1 cellular context compared by ENCODE assay signal in the genomic region with DNA sequence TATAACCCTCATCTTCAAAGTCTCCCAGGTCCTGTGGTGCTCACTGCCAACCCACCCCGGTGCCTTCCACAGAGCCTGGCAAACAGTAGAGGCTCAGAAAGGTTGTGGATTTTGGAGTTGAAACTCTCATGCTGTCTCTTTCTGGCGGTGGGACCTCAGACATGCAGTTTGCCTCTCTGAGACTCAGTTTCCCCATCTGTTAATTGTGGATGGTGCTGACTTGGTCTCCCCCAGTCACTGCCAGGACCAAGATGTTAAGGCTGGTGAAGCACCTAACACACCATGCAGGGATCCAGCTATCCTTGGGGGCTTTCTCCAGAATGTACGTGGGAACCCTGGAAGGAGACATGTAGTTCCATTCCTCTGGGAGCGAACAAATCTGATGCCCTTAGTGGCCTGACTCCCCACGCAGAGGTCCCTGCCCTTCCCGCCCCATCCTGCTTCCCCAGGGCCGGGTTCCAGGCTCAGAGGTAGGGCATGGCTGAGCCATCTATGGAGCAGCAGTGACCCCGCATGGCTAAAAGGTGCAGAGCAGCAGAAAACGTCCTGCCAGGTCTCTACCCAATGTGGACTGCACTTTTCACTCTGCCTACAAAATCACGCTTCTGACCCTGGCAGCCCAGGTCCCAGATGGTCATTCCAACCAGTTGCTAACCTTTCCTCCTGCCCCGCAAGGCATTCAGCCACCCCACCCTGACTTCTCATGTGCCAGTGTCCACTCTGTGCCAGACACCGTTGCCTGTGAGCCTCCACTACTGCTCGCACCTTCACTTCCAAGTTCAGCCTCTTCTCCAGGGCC.
TF ChIP-seq lines count a peak whose summit lies in the region.

No MANE protein-coding gene starts in this region.

TF ChIP-seq in HepG2, 621 proteins besides CTCF, POLR2A, EP300 and RAD21 (continued from another document and continues in another):
- TF ChIP-seq, protein P1, sequence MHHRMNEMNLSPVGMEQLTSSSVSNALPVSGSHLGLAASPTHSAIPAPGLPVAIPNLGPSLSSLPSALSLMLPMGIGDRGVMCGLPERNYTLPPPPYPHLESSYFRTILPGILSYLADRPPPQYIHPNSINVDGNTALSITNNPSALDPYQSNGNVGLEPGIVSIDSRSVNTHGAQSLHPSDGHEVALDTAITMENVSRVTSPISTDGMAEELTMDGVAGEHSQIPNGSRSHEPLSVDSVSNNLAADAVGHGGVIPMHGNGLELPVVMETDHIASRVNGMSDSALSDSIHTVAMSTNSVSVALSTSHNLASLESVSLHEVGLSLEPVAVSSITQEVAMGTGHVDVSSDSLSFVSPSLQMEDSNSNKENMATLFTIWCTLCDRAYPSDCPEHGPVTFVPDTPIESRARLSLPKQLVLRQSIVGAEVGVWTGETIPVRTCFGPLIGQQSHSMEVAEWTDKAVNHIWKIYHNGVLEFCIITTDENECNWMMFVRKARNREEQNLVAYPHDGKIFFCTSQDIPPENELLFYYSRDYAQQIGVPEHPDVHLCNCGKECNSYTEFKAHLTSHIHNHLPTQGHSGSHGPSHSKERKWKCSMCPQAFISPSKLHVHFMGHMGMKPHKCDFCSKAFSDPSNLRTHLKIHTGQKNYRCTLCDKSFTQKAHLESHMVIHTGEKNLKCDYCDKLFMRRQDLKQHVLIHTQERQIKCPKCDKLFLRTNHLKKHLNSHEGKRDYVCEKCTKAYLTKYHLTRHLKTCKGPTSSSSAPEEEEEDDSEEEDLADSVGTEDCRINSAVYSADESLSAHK (CRISPR knock-in tag; IDR thresholded peaks at IDR 0.05; ENCODE audit: borderline replicate concordance), result no peak
- TF ChIP-seq, protein P2, sequence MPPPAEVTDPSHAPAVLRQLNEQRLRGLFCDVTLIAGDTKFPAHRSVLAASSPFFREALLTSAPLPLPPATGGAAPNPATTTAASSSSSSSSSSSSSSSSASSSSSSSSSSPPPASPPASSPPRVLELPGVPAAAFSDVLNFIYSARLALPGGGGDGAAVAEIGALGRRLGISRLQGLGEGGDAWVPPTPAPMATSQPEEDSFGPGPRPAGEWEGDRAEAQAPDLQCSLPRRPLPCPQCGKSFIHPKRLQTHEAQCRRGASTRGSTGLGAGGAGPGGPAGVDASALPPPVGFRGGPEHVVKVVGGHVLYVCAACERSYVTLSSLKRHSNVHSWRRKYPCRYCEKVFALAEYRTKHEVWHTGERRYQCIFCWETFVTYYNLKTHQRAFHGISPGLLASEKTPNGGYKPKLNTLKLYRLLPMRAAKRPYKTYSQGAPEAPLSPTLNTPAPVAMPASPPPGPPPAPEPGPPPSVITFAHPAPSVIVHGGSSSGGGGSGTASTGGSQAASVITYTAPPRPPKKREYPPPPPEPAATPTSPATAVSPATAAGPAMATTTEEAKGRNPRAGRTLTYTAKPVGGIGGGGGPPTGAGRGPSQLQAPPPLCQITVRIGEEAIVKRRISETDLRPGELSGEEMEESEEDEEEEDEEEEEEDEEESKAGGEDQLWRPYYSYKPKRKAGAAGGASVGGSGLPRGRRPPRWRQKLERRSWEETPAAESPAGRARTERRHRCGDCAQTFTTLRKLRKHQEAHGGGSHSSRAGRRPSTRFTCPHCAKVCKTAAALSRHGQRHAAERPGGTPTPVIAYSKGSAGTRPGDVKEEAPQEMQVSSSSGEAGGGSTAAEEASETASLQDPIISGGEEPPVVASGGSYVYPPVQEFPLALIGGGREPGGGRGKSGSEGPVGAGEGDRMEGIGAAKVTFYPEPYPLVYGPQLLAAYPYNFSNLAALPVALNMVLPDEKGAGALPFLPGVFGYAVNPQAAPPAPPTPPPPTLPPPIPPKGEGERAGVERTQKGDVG (CRISPR knock-in tag; IDR thresholded peaks at IDR 0.05; ENCODE audit: borderline replicate concordance), result 0 out of 2 replicates have a peak, but pooled peaks have one; percentile 43
- no peak for TF ChIP-seq ZFP62 (CRISPR knock-in tag; IDR thresholded peaks at IDR 0.05)
- TF ChIP-seq ONECUT2 (CRISPR knock-in tag; IDR thresholded peaks at IDR 0.05), result no peak
- TF ChIP-seq, protein P3, sequence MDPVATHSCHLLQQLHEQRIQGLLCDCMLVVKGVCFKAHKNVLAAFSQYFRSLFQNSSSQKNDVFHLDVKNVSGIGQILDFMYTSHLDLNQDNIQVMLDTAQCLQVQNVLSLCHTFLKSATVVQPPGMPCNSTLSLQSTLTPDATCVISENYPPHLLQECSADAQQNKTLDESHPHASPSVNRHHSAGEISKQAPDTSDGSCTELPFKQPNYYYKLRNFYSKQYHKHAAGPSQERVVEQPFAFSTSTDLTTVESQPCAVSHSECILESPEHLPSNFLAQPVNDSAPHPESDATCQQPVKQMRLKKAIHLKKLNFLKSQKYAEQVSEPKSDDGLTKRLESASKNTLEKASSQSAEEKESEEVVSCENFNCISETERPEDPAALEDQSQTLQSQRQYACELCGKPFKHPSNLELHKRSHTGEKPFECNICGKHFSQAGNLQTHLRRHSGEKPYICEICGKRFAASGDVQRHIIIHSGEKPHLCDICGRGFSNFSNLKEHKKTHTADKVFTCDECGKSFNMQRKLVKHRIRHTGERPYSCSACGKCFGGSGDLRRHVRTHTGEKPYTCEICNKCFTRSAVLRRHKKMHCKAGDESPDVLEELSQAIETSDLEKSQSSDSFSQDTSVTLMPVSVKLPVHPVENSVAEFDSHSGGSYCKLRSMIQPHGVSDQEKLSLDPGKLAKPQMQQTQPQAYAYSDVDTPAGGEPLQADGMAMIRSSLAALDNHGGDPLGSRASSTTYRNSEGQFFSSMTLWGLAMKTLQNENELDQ (CRISPR knock-in tag; IDR thresholded peaks at IDR 0.05; ENCODE audit: borderline replicate concordance), result no peak; the same call in 1 of the 2 replicates
- TF ChIP-seq, protein P4, sequence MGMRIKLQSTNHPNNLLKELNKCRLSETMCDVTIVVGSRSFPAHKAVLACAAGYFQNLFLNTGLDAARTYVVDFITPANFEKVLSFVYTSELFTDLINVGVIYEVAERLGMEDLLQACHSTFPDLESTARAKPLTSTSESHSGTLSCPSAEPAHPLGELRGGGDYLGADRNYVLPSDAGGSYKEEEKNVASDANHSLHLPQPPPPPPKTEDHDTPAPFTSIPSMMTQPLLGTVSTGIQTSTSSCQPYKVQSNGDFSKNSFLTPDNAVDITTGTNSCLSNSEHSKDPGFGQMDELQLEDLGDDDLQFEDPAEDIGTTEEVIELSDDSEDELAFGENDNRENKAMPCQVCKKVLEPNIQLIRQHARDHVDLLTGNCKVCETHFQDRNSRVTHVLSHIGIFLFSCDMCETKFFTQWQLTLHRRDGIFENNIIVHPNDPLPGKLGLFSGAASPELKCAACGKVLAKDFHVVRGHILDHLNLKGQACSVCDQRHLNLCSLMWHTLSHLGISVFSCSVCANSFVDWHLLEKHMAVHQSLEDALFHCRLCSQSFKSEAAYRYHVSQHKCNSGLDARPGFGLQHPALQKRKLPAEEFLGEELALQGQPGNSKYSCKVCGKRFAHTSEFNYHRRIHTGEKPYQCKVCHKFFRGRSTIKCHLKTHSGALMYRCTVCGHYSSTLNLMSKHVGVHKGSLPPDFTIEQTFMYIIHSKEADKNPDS (CRISPR knock-in tag; IDR thresholded peaks at IDR 0.05), result no peak
- no peak for TF ChIP-seq MED8 (CRISPR knock-in tag; IDR thresholded peaks at IDR 0.05; ENCODE audit: insufficient replicate concordance)
- TF ChIP-seq, protein P5, sequence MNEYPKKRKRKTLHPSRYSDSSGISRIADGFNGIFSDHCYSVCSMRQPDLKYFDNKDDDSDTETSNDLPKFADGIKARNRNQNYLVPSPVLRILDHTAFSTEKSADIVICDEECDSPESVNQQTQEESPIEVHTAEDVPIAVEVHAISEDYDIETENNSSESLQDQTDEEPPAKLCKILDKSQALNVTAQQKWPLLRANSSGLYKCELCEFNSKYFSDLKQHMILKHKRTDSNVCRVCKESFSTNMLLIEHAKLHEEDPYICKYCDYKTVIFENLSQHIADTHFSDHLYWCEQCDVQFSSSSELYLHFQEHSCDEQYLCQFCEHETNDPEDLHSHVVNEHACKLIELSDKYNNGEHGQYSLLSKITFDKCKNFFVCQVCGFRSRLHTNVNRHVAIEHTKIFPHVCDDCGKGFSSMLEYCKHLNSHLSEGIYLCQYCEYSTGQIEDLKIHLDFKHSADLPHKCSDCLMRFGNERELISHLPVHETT (CRISPR knock-in tag; conservative IDR thresholded peaks at IDR 0.05), result no peak
- no peak for TF ChIP-seq PRPF4 (IDR thresholded peaks at IDR 0.05; ENCODE audit: low read depth, low read length, poor library complexity, severe bottlenecking)
- TF ChIP-seq, protein P6, sequence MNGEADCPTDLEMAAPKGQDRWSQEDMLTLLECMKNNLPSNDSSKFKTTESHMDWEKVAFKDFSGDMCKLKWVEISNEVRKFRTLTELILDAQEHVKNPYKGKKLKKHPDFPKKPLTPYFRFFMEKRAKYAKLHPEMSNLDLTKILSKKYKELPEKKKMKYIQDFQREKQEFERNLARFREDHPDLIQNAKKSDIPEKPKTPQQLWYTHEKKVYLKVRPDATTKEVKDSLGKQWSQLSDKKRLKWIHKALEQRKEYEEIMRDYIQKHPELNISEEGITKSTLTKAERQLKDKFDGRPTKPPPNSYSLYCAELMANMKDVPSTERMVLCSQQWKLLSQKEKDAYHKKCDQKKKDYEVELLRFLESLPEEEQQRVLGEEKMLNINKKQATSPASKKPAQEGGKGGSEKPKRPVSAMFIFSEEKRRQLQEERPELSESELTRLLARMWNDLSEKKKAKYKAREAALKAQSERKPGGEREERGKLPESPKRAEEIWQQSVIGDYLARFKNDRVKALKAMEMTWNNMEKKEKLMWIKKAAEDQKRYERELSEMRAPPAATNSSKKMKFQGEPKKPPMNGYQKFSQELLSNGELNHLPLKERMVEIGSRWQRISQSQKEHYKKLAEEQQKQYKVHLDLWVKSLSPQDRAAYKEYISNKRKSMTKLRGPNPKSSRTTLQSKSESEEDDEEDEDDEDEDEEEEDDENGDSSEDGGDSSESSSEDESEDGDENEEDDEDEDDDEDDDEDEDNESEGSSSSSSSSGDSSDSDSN (CRISPR knock-in tag; IDR thresholded peaks at IDR 0.05), result peak; percentile 63
- TF ChIP-seq ELF1 (CRISPR knock-in tag; IDR thresholded peaks at IDR 0.05), result no peak
- no peak for TF ChIP-seq ZNF12 (CRISPR knock-in tag; IDR thresholded peaks at IDR 0.05)
- no peak for TF ChIP-seq ZNF883 (CRISPR knock-in tag; IDR thresholded peaks at IDR 0.05; ENCODE audit: not compliant biosample characterization)
- TF ChIP-seq THYN1 (CRISPR knock-in tag; IDR thresholded peaks at IDR 0.05; ENCODE audit: borderline replicate concordance, low read depth), result no peak
- TF ChIP-seq ZNF484 (CRISPR knock-in tag; IDR thresholded peaks at IDR 0.05; ENCODE audit: borderline replicate concordance, low read depth), result no peak
- TF ChIP-seq, protein P7, sequence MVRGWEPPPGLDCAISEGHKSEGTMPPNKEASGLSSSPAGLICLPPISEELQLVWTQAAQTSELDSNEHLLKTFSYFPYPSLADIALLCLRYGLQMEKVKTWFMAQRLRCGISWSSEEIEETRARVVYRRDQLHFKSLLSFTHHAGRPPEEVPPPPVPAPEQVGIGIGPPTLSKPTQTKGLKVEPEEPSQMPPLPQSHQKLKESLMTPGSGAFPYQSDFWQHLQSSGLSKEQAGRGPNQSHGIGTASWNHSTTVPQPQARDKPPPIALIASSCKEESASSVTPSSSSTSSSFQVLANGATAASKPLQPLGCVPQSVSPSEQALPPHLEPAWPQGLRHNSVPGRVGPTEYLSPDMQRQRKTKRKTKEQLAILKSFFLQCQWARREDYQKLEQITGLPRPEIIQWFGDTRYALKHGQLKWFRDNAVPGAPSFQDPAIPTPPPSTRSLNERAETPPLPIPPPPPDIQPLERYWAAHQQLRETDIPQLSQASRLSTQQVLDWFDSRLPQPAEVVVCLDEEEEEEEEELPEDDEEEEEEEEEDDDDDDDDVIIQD (CRISPR knock-in tag; IDR thresholded peaks at IDR 0.05; ENCODE audit: low read depth), result no peak
- no peak for TF ChIP-seq KLF9 (CRISPR knock-in tag; IDR thresholded peaks at IDR 0.05; ENCODE audit: low read depth)
- TF ChIP-seq FOXK1 (CRISPR knock-in tag; IDR thresholded peaks at IDR 0.05; ENCODE audit: borderline replicate concordance, low read depth), result no peak
- TF ChIP-seq ZSCAN31 (CRISPR knock-in tag; IDR thresholded peaks at IDR 0.05; ENCODE audit: low read depth), result no peak
- TF ChIP-seq MED1 (CRISPR knock-in tag; IDR thresholded peaks at IDR 0.05), result no peak
- TF ChIP-seq TOE1 (CRISPR knock-in tag; IDR thresholded peaks at IDR 0.05), result no peak
- no peak for TF ChIP-seq ZNF652 (CRISPR knock-in tag; IDR thresholded peaks at IDR 0.05; ENCODE audit: borderline replicate concordance, low read depth)
- TF ChIP-seq HNRNPUL1 (IDR thresholded peaks at IDR 0.05; ENCODE audit: low read depth, low read length), result no peak
- TF ChIP-seq, protein P8, sequence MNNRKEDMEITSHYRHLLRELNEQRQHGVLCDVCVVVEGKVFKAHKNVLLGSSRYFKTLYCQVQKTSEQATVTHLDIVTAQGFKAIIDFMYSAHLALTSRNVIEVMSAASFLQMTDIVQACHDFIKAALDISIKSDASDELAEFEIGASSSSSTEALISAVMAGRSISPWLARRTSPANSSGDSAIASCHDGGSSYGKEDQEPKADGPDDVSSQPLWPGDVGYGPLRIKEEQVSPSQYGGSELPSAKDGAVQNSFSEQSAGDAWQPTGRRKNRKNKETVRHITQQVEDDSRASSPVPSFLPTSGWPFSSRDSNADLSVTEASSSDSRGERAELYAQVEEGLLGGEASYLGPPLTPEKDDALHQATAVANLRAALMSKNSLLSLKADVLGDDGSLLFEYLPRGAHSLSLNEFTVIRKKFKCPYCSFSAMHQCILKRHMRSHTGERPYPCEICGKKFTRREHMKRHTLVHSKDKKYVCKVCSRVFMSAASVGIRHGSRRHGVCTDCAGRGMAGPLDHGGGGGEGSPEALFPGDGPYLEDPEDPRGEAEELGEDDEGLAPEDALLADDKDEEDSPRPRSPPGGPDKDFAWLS (CRISPR knock-in tag; IDR thresholded peaks at IDR 0.05; ENCODE audit: borderline replicate concordance), result peak; percentile 31; the same call in 1 of the 2 replicates
- TF ChIP-seq ZNF121 (CRISPR knock-in tag; IDR thresholded peaks at IDR 0.05), result no peak
- TF ChIP-seq PAWR (CRISPR knock-in tag; IDR thresholded peaks at IDR 0.05; ENCODE audit: borderline replicate concordance), result no peak
- TF ChIP-seq NAIF1 (CRISPR knock-in tag; IDR thresholded peaks at IDR 0.05; ENCODE audit: borderline replicate concordance), result no peak
- TF ChIP-seq STAG1 (CRISPR knock-in tag; IDR thresholded peaks at IDR 0.05), result peak; percentile 98
- no peak for TF ChIP-seq ZNF703 (CRISPR knock-in tag; IDR thresholded peaks at IDR 0.05; ENCODE audit: borderline replicate concordance)
- TF ChIP-seq, protein P9, sequence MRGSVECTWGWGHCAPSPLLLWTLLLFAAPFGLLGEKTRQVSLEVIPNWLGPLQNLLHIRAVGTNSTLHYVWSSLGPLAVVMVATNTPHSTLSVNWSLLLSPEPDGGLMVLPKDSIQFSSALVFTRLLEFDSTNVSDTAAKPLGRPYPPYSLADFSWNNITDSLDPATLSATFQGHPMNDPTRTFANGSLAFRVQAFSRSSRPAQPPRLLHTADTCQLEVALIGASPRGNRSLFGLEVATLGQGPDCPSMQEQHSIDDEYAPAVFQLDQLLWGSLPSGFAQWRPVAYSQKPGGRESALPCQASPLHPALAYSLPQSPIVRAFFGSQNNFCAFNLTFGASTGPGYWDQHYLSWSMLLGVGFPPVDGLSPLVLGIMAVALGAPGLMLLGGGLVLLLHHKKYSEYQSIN (CRISPR knock-in tag; IDR thresholded peaks at IDR 0.05; ENCODE audit: borderline replicate concordance), result no peak
- TF ChIP-seq ZKSCAN5 (CRISPR knock-in tag; IDR thresholded peaks at IDR 0.05), result no peak
- no peak for TF ChIP-seq PHF8 (CRISPR knock-in tag; IDR thresholded peaks at IDR 0.05)
- TF ChIP-seq ZNF567 (CRISPR knock-in tag; IDR thresholded peaks at IDR 0.05; ENCODE audit: borderline replicate concordance), result 0 out of 2 replicates have a peak, but pooled peaks have one; percentile 54
- TF ChIP-seq YY1 (IDR thresholded peaks at IDR 0.05; ENCODE audit: insufficient read depth, insufficient replicate concordance, low read depth, low read length), result no peak
- TF ChIP-seq FOXP1 (IDR thresholded peaks at IDR 0.05), result no peak
- TF ChIP-seq FOXP1 (CRISPR knock-in tag; IDR thresholded peaks at IDR 0.05), result no peak
